Comparison of ENCODE assay signal across 2 cellular contexts in the genomic region with DNA sequence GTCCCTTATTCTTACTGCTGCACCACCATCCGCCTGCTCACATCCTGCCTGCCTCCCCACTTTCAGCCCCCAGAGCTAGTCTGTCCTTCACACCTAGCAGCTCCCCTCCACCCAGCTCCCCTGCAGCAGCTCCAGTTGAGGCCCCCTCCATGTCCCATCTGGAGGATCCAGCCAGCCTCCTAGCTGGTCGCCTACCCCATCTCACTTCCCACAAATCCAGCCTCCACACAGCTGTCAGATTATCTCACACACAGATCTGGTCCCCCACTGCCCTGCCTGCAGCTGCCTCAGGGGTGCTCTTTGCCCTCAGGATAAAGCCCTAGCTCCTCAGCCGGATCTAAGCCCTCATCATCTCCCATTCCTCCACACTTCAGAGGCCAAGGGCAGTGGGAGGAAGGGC.
TF ChIP-seq lines count a peak whose summit lies in the region.

No MANE protein-coding gene starts in this region.

TF ChIP-seq in HepG2, 621 proteins besides CTCF, POLR2A, EP300 and RAD21 (continues in another document):
- TF ChIP-seq ZNF598 (CRISPR knock-in tag; IDR thresholded peaks at IDR 0.05; ENCODE audit: borderline replicate concordance), result no peak
- TF ChIP-seq ZNF776 (CRISPR knock-in tag; IDR thresholded peaks at IDR 0.05), result 0 out of 2 replicates have a peak, but pooled peaks have one; percentile 18
- peak; percentile 17; the same call in 1 of the 2 replicates for TF ChIP-seq REL (CRISPR knock-in tag; conservative IDR thresholded peaks at IDR 0.05)
- peak; percentile 30; the same call in 1 of the 2 replicates for TF ChIP-seq SKIL (CRISPR knock-in tag; IDR thresholded peaks at IDR 0.05; ENCODE audit: borderline replicate concordance)
- no peak for TF ChIP-seq HOXA3 (CRISPR knock-in tag; IDR thresholded peaks at IDR 0.05)
- TF ChIP-seq ZNF18 (CRISPR knock-in tag; IDR thresholded peaks at IDR 0.05; ENCODE audit: insufficient replicate concordance), result no peak
- no peak; the same call in 1 of the 2 replicates for TF ChIP-seq ZNF570 (CRISPR knock-in tag; IDR thresholded peaks at IDR 0.05; ENCODE audit: borderline replicate concordance)
- TF ChIP-seq, protein P1, sequence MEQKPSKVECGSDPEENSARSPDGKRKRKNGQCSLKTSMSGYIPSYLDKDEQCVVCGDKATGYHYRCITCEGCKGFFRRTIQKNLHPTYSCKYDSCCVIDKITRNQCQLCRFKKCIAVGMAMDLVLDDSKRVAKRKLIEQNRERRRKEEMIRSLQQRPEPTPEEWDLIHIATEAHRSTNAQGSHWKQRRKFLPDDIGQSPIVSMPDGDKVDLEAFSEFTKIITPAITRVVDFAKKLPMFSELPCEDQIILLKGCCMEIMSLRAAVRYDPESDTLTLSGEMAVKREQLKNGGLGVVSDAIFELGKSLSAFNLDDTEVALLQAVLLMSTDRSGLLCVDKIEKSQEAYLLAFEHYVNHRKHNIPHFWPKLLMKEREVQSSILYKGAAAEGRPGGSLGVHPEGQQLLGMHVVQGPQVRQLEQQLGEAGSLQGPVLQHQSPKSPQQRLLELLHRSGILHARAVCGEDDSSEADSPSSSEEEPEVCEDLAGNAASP (CRISPR knock-in tag; IDR thresholded peaks at IDR 0.05; ENCODE audit: borderline replicate concordance), result peak; percentile 15; the same call in 1 of the 2 replicates
- TF ChIP-seq, protein P2, sequence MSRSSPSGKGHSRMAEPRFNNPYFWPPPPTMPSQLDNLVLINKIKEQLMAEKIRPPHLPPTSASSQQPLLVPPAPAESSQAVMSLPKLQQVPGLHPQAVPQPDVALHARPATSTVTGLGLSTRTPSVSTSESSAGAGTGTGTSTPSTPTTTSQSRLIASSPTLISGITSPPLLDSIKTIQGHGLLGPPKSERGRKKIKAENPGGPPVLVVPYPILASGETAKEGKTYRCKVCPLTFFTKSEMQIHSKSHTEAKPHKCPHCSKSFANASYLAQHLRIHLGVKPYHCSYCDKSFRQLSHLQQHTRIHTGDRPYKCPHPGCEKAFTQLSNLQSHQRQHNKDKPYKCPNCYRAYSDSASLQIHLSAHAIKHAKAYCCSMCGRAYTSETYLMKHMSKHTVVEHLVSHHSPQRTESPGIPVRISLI (CRISPR knock-in tag; IDR thresholded peaks at IDR 0.05; ENCODE audit: borderline replicate concordance), result no peak
- no peak for TF ChIP-seq SOX6 (IDR thresholded peaks at IDR 0.05)
- TF ChIP-seq SOX6 (CRISPR knock-in tag; IDR thresholded peaks at IDR 0.05), result no peak
- TF ChIP-seq TGIF2 (CRISPR knock-in tag; IDR thresholded peaks at IDR 0.05), result no peak
- 0 out of 2 replicates have a peak, but pooled peaks have one; percentile 79 for TF ChIP-seq ZC3H4 (CRISPR knock-in tag; IDR thresholded peaks at IDR 0.05; ENCODE audit: borderline replicate concordance)
- no peak for TF ChIP-seq ZNF674 (CRISPR knock-in tag; IDR thresholded peaks at IDR 0.05; ENCODE audit: low read depth)
- no peak for TF ChIP-seq FOXO1 (CRISPR knock-in tag; IDR thresholded peaks at IDR 0.05)
- no peak for TF ChIP-seq NFE2L2 (IDR thresholded peaks at IDR 0.05; ENCODE audit: low read length)
- TF ChIP-seq PHB2 (IDR thresholded peaks at IDR 0.05; ENCODE audit: partially characterized antibody), result no peak
- TF ChIP-seq, protein P3, sequence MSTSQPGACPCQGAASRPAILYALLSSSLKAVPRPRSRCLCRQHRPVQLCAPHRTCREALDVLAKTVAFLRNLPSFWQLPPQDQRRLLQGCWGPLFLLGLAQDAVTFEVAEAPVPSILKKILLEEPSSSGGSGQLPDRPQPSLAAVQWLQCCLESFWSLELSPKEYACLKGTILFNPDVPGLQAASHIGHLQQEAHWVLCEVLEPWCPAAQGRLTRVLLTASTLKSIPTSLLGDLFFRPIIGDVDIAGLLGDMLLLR (CRISPR knock-in tag; IDR thresholded peaks at IDR 0.05), result no peak
- TF ChIP-seq, protein P4, sequence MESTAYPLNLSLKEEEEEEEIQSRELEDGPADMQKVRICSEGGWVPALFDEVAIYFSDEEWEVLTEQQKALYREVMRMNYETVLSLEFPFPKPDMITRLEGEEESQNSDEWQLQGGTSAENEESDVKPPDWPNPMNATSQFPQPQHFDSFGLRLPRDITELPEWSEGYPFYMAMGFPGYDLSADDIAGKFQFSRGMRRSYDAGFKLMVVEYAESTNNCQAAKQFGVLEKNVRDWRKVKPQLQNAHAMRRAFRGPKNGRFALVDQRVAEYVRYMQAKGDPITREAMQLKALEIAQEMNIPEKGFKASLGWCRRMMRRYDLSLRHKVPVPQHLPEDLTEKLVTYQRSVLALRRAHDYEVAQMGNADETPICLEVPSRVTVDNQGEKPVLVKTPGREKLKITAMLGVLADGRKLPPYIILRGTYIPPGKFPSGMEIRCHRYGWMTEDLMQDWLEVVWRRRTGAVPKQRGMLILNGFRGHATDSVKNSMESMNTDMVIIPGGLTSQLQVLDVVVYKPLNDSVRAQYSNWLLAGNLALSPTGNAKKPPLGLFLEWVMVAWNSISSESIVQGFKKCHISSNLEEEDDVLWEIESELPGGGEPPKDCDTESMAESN (CRISPR knock-in tag; conservative IDR thresholded peaks at IDR 0.05), result no peak; the same call in 1 of the 2 replicates

TF ChIP-seq in SK-N-SH, 30 proteins besides CTCF, POLR2A, EP300 and RAD21:
- no peak for TF ChIP-seq EZH2phosphoT487 (IDR thresholded peaks at IDR 0.05; ENCODE audit: borderline replicate concordance, low read depth)
- no peak for TF ChIP-seq SIN3A (IDR thresholded peaks at IDR 0.05; ENCODE audit: borderline replicate concordance, low read depth, low read length)
- no peak for TF ChIP-seq SMC3 (IDR thresholded peaks at IDR 0.05; ENCODE audit: low read depth, low read length)
- TF ChIP-seq MAX (IDR thresholded peaks at IDR 0.05; ENCODE audit: low read depth), result no peak
- no peak for TF ChIP-seq PBX3 (IDR thresholded peaks at IDR 0.05)
- TF ChIP-seq FOXM1 (IDR thresholded peaks at IDR 0.05; ENCODE audit: low read depth), result no peak
- no peak for TF ChIP-seq TCF12 (IDR thresholded peaks at IDR 0.05)
- no peak for TF ChIP-seq FOSL2 (IDR thresholded peaks at IDR 0.05; ENCODE audit: borderline replicate concordance, low read depth)
- TF ChIP-seq MXI1 (IDR thresholded peaks at IDR 0.05; ENCODE audit: low read depth, low read length), result no peak
- no peak for TF ChIP-seq JUND (IDR thresholded peaks at IDR 0.05)
- TF ChIP-seq ELF1 (IDR thresholded peaks at IDR 0.05), result no peak
- no peak for TF ChIP-seq RFX5 (IDR thresholded peaks at IDR 0.05; ENCODE audit: low read length)
- no peak for TF ChIP-seq FOXJ3 (CRISPR knock-in tag; IDR thresholded peaks at IDR 0.05)
- no peak for TF ChIP-seq TAF1 (IDR thresholded peaks at IDR 0.05; ENCODE audit: borderline replicate concordance, low read depth, low read length)
